9 cellular contexts compared by ENCODE assay signal in genomic region chr18:46756172-46756558, GRCh38. TPM values are rescaled to one million over a fixed set of nuclear protein-coding genes. Genes with fewer than 3 reads are reported as not detected.
DNase-seq lines count a peak whose midpoint lies in the region; ATAC-seq, FAIRE-seq and TF ChIP-seq lines count a peak whose summit lies in the region.
"Had no signal": no experiment of that assay in that cellular context is flagged by ENCODE, and none has a peak within 500 bp of the region (broad histone marks: within the 10 kb centered on the region; RNA-seq: fewer than 3 reads in every experiment).

No MANE protein-coding gene starts in this region.

- TF ChIP-seq CTCF in endothelial cell of umbilical vein (IDR thresholded peaks at IDR 0.05; ENCODE audit: extremely low read depth in 1 of 2, insufficient read depth in 1 of 2, low read depth in 1 of 2, low read length in 2 of 2) (no peak), osteocyte (IDR thresholded peaks at IDR 0.05) (no peak)

- no peak overlapping the region for H3K4me2 ChIP-seq in endothelial cell of umbilical vein (ENCODE audit: insufficient read depth, low read length)

- dilution Hi-C loops in endothelial cell of umbilical vein (cut with MboI; ENCODE audit: extremely low pct_ligation_motif_present, low sequenced_read_pairs): no loop called here

- H3K9me3 ChIP-seq in HUES6 (ENCODE audit: control insufficient read depth, insufficient read depth, low read depth, low read length): no peaks in the 10 kb centered on the region
- H3K9me3 ChIP-seq in endothelial cell of umbilical vein (replicated peaks; ENCODE audit: control insufficient read depth, insufficient read depth, low read length): no peaks in the 10 kb centered on the region

- peaks cover 72% of the 10 kb centered on the region for H3K27me3 Mint-ChIP-seq in osteocyte (ENCODE audit: unreplicated experiment)

- no peak overlapping the region for H3K27ac ChIP-seq in HUES6 (ENCODE audit: low read depth, low read length)
- no peak overlapping the region for H3K27ac ChIP-seq in endothelial cell of umbilical vein (ENCODE audit: insufficient read depth, low read depth, low read length)

- H3K79me2 ChIP-seq in endothelial cell of umbilical vein (ENCODE audit: control insufficient read depth, insufficient read depth, low read length): no peaks in the 10 kb centered on the region

- intact Hi-C loops in endothelial cell of umbilical vein (cut with micrococcal nuclease): no loop called here

- no peak for ATAC-seq in HG03469 (IDR thresholded peaks at IDR 0.05; ENCODE audit: unreplicated experiment)
- ATAC-seq: activated CD8-positive, alpha-beta memory T cell treated with anti-CD3 and anti-CD28 coated beads, Interleukin-2, amount 10 ng/mL, durations not matched to agents 7 days and 5 days had no signal

- no peaks in the 10 kb centered on the region for H3K9me1 ChIP-seq in endothelial cell of umbilical vein (replicated peaks; ENCODE audit: control insufficient read depth, extremely low read depth, insufficient read depth, low read length)

- FAIRE-seq in endothelial cell of umbilical vein (lab: Jason Lieb, UNC): no peak

- H4K20me1 ChIP-seq in endothelial cell of umbilical vein (replicated peaks; ENCODE audit: control insufficient read depth, extremely low read depth, insufficient read depth, low read length): no peaks in the 10 kb centered on the region

- H3K9me3 Mint-ChIP-seq in osteocyte (ENCODE audit: unreplicated experiment): no peaks in the 10 kb centered on the region

- DNase-seq in ELF-1 (ENCODE audit: low read depth, low spot score): peak; percentile 25
- no peak for DNase-seq in endothelial cell of umbilical vein (ENCODE audit: low read depth, low spot score)
- DNase-seq in osteocyte (ENCODE audit: extremely low spot score, unreplicated experiment): no peak
- no peak for DNase-seq in HCEC 1CT
- DNase-seq in stimulated activated CD4-positive, alpha-beta T cell treated with anti-CD3 and anti-CD28 coated beads, Interleukin-1b, Interleukin-23, amount 100 ng/mL, for 48 hours: no peak
- no peak for DNase-seq in RKO (ENCODE audit: low spot score)
- DNase-seq: activated CD8-positive, alpha-beta memory T cell treated with anti-CD3 and anti-CD28 coated beads, Interleukin-2, amount 10 ng/mL, durations not matched to agents 7 days and 5 days had no signal

- H3K4me3 ChIP-seq in HUES6 (ENCODE audit: low read depth, low read length): peak overlapping the region; percentile 53
- H3K4me3 ChIP-seq in endothelial cell of umbilical vein (replicated peaks in 1 of 3; ENCODE audit: insufficient read depth in 1 of 3, low read depth in 1 of 3, low read length in 3 of 3): no peak overlapping the region

- POLR2A ChIA-PET in endothelial cell of umbilical vein (lab: Charles Lee): no interaction called here

- CTCF ChIA-PET in endothelial cell of umbilical vein (lab: Charles Lee): no interaction called here

- H3K36me3 Mint-ChIP-seq in osteocyte (ENCODE audit: unreplicated experiment): no peaks in the 10 kb centered on the region

- BruUV-seq in endothelial cell of umbilical vein (replicated peaks; lab: Mats Ljungman, UMichigan): no TSS peak

- H3K9ac ChIP-seq in HUES6 (ENCODE audit: low read length): no peak overlapping the region
- H3K9ac ChIP-seq in endothelial cell of umbilical vein (replicated peaks; ENCODE audit: extremely low read depth, insufficient read depth, low read length): no peak overlapping the region

- no peak overlapping the region for H3K27ac Mint-ChIP-seq in osteocyte (ENCODE audit: unreplicated experiment)
- H3K27ac Mint-ChIP-seq: activated CD8-positive, alpha-beta memory T cell treated with anti-CD3 and anti-CD28 coated beads, Interleukin-2, amount 10 ng/mL, durations not matched to agents 7 days and 5 days had no signal

- H2AFZ ChIP-seq in endothelial cell of umbilical vein (ENCODE audit: low read depth, low read length): no peak overlapping the region

- peak overlapping the region; percentile 32 for H3K4me3 Mint-ChIP-seq in osteocyte (ENCODE audit: unreplicated experiment)
- H3K4me3 Mint-ChIP-seq: activated CD8-positive, alpha-beta memory T cell treated with anti-CD3 and anti-CD28 coated beads, Interleukin-2, amount 10 ng/mL, durations not matched to agents 7 days and 5 days had no signal

- peaks cover 9% of the 10 kb centered on the region; the same call in 1 of the 2 replicates for H3K4me1 ChIP-seq in HUES6 (ENCODE audit: control insufficient read depth, insufficient read depth, low read length)
- H3K4me1 ChIP-seq in endothelial cell of umbilical vein (ENCODE audit: control insufficient read depth, extremely low read depth, insufficient read depth, low read length): peaks cover 4% of the 10 kb centered on the region

- no peak for TF ChIP-seq POLR2A in endothelial cell of umbilical vein (IDR thresholded peaks at IDR 0.05; ENCODE audit: low read depth, low read length)

- peaks cover 11% of the 10 kb centered on the region for H3K4me1 Mint-ChIP-seq in osteocyte (ENCODE audit: unreplicated experiment)

- H3K36me3 ChIP-seq in HUES6 (ENCODE audit: control insufficient read depth, insufficient read depth, low read length) (no peaks in the 10 kb centered on the region), endothelial cell of umbilical vein (ENCODE audit: control insufficient read depth in 2 of 2, extremely low read depth in 1 of 2, insufficient read depth in 2 of 2, low read length in 2 of 2) (no peaks in the 10 kb centered on the region)

- H3K27me3 ChIP-seq in HUES6 (ENCODE audit: control insufficient read depth, insufficient read depth, low read length): peaks cover 86% of the 10 kb centered on the region
- H3K27me3 ChIP-seq in endothelial cell of umbilical vein (ENCODE audit: control insufficient read depth in 2 of 2, insufficient read depth in 2 of 2, low read length in 2 of 2): peaks cover 57% of the 10 kb centered on the region in 2 experiments

TF ChIP-seq in endothelial cell of umbilical vein, 7 proteins besides CTCF, POLR2A, EP300 and RAD21:
- TF ChIP-seq POLR2AphosphoS5 (IDR thresholded peaks at IDR 0.05; ENCODE audit: insufficient read depth, low read depth, low read length) (no peak), EZH2 (IDR thresholded peaks at IDR 0.05; ENCODE audit: borderline replicate concordance, low read depth, low read length, severe bottlenecking) (peak; percentile 82)

RNA-seq across cellular contexts. Expression of gene ST8SIA5, which starts 0.7 kb away (rescaled TPM):
- total RNA-seq in endothelial cell of umbilical vein (0.32 and 0.62 TPM in 2 replicates), osteocyte (0.30 and 0.76 TPM in 2 replicates)
- 0.10 and 0.25 TPM in 2 replicates for polyA plus RNA-seq in endothelial cell of umbilical vein
- polyA plus RNA-seq in endothelial cell of umbilical vein (2011; cell fraction: cytosol; rRNA removed): 0.03 and 0.05 TPM in 2 replicates
- polyA plus RNA-seq in endothelial cell of umbilical vein (2011; cell fraction: nucleus; rRNA removed): 0.37 and 0.46 TPM in 2 replicates
- polyA plus RNA-seq in endothelial cell of umbilical vein (2012): not detected in 2 replicates
- 0.53 TPM in 1 of 2 replicates, not detected in the other for polyA minus RNA-seq in endothelial cell of umbilical vein
- polyA minus RNA-seq in endothelial cell of umbilical vein (2011; cell fraction: cytosol; rRNA and poly(A)+ RNA removed): not detected
- polyA minus RNA-seq in endothelial cell of umbilical vein (2011; cell fraction: nucleus; rRNA and poly(A)+ RNA removed): 0.14 TPM in 1 of 2 replicates, not detected in the other
